In genomic region chr2:40401896-40402295, GRCh38 we compare ENCODE assay signal across 12 cellular contexts. TPM values are rescaled to one million over a fixed set of nuclear protein-coding genes. Genes with fewer than 3 reads are reported as not detected.
DNase-seq lines count a peak whose midpoint lies in the region; ATAC-seq and TF ChIP-seq lines count a peak whose summit lies in the region.
"Had no signal": no experiment of that assay in that cellular context is flagged by ENCODE, and none has a peak within 500 bp of the region (broad histone marks: within the 10 kb centered on the region; RNA-seq: fewer than 3 reads in every experiment).

No MANE protein-coding gene starts in this region.

- no peak for TF ChIP-seq CTCF in activated CD8-positive, alpha-beta T cell treated with anti-CD3 and anti-CD28 coated beads for 36 hours (IDR thresholded peaks at IDR 0.05)

- intact Hi-C loops in activated CD8-positive, alpha-beta T cell treated with anti-CD3 and anti-CD28 coated beads for 36 hours (cut with micrococcal nuclease): no loop called here

- no peak overlapping the region for H3K27ac Mint-ChIP-seq in activated CD8-positive, alpha-beta T cell treated with anti-CD3 and anti-CD28 coated beads for 36 hours
- H3K27ac Mint-ChIP-seq in activated CD8-positive, alpha-beta T cell treated with anti-CD3 and anti-CD28 coated beads, Interleukin-2, amount 10 ng/mL, durations not matched to agents 7 days and 5 days: no peak overlapping the region
- H3K27ac Mint-ChIP-seq: activated T-cell treated with anti-CD3 and anti-CD28 coated beads, Interleukin-2, amount 50 U/mL, for 72 hours had no signal

- H3K4me3 Mint-ChIP-seq in activated CD8-positive, alpha-beta T cell treated with anti-CD3 and anti-CD28 coated beads for 36 hours: no peak overlapping the region
- H3K4me3 Mint-ChIP-seq in activated CD8-positive, alpha-beta T cell treated with anti-CD3 and anti-CD28 coated beads, Interleukin-2, amount 10 ng/mL, durations not matched to agents 7 days and 5 days: no peak overlapping the region
- H3K4me3 Mint-ChIP-seq: activated T-cell treated with anti-CD3 and anti-CD28 coated beads, Interleukin-2, amount 50 U/mL, for 72 hours had no signal

- DNase-seq in activated CD8-positive, alpha-beta T cell treated with anti-CD3 and anti-CD28 coated beads for 36 hours: peak; percentile 5
- DNase-seq in activated CD8-positive, alpha-beta T cell treated with anti-CD3 and anti-CD28 coated beads, Interleukin-2, amount 10 ng/mL, durations not matched to agents 7 days and 5 days: no peak
- peak; percentile 98 for DNase-seq in RPMI7951 (ENCODE audit: low read depth)
- peak; percentile 57 for DNase-seq in fibroblast of gingiva (ENCODE audit: low read depth)
- no peak for DNase-seq in stimulated activated naive CD8-positive, alpha-beta T cell treated with anti-CD3 and anti-CD28 coated beads, Interleukin-15, Interleukin-2, amounts not matched to agents 100 U/mL and 50 U/mL, for 24 hours
- DNase-seq in epidermal melanocyte (ENCODE audit: insufficient read length, low spot score): no peak
- DNase-seq: KG1, NCI-H526 treated with DMSO at 0.1 percent for 48 hours, upper lobe of left lung had no signal

- no peaks in the 10 kb centered on the region for H3K27me3 Mint-ChIP-seq in activated CD8-positive, alpha-beta T cell treated with anti-CD3 and anti-CD28 coated beads for 36 hours
- H3K27me3 Mint-ChIP-seq in activated CD8-positive, alpha-beta T cell treated with anti-CD3 and anti-CD28 coated beads, Interleukin-2, amount 10 ng/mL, durations not matched to agents 7 days and 5 days (ENCODE audit: low read depth): no peaks in the 10 kb centered on the region

- no peaks in the 10 kb centered on the region for H3K36me3 Mint-ChIP-seq in activated CD8-positive, alpha-beta T cell treated with anti-CD3 and anti-CD28 coated beads for 36 hours (ENCODE audit: low read depth)
- H3K36me3 Mint-ChIP-seq in activated CD8-positive, alpha-beta T cell treated with anti-CD3 and anti-CD28 coated beads, Interleukin-2, amount 10 ng/mL, durations not matched to agents 7 days and 5 days (ENCODE audit: low read depth): no peaks in the 10 kb centered on the region

- no peaks in the 10 kb centered on the region for H3K4me1 Mint-ChIP-seq in activated CD8-positive, alpha-beta T cell treated with anti-CD3 and anti-CD28 coated beads for 36 hours (ENCODE audit: low read depth)
- H3K4me1 Mint-ChIP-seq in activated CD8-positive, alpha-beta T cell treated with anti-CD3 and anti-CD28 coated beads, Interleukin-2, amount 10 ng/mL, durations not matched to agents 7 days and 5 days (ENCODE audit: low read depth): no peaks in the 10 kb centered on the region

- ATAC-seq in activated CD8-positive, alpha-beta T cell treated with anti-CD3 and anti-CD28 coated beads for 36 hours: no peak
- ATAC-seq in activated CD8-positive, alpha-beta T cell treated with anti-CD3 and anti-CD28 coated beads, Interleukin-2, amount 10 ng/mL, durations not matched to agents 7 days and 5 days: no peak
- peak; percentile 71 for ATAC-seq in stimulated activated naive CD8-positive, alpha-beta T cell treated with anti-CD3 and anti-CD28 coated beads, Interleukin-15, Interleukin-2, amounts not matched to agents 100 U/mL and 50 U/mL, for 24 hours
- no peak for ATAC-seq in GM21390 (IDR thresholded peaks at IDR 0.05; ENCODE audit: unreplicated experiment)
- ATAC-seq in HG03025 (IDR thresholded peaks at IDR 0.05; ENCODE audit: low FRiP score, unreplicated experiment): no peak

- no peaks in the 10 kb centered on the region for H3K9me3 Mint-ChIP-seq in activated CD8-positive, alpha-beta T cell treated with anti-CD3 and anti-CD28 coated beads for 36 hours
- no peaks in the 10 kb centered on the region for H3K9me3 Mint-ChIP-seq in activated CD8-positive, alpha-beta T cell treated with anti-CD3 and anti-CD28 coated beads, Interleukin-2, amount 10 ng/mL, durations not matched to agents 7 days and 5 days (ENCODE audit: insufficient read depth)

- CTCF ChIA-PET in activated CD8-positive, alpha-beta T cell treated with anti-CD3 and anti-CD28 coated beads for 36 hours (lab: Charles Lee): no interaction called here
- CTCF ChIA-PET in activated CD8-positive, alpha-beta T cell treated with anti-CD3 and anti-CD28 coated beads, Interleukin-2, amount 10 ng/mL, durations not matched to agents 7 days and 5 days (lab: Charles Lee): no interaction called here

- POLR2A ChIA-PET in activated CD8-positive, alpha-beta T cell treated with anti-CD3 and anti-CD28 coated beads for 36 hours (lab: Charles Lee): no interaction called here
- POLR2A ChIA-PET in activated CD8-positive, alpha-beta T cell treated with anti-CD3 and anti-CD28 coated beads, Interleukin-2, amount 10 ng/mL, durations not matched to agents 7 days and 5 days (lab: Charles Lee): no interaction called here

RNA-seq across cellular contexts. Expression of gene SLC8A1, which starts 50.0 kb away (rescaled TPM):
- under 1 TPM; 0.23 to 0.34 TPM for total RNA-seq in activated CD8-positive, alpha-beta T cell treated with anti-CD3 and anti-CD28 coated beads for 36 hours
- total RNA-seq in activated CD8-positive, alpha-beta T cell treated with anti-CD3 and anti-CD28 coated beads, Interleukin-2, amount 10 ng/mL, durations not matched to agents 7 days and 5 days: under 1 TPM; 0.10 to 0.45 TPM
- 6.4 and 8.5 TPM in 2 replicates for total RNA-seq in RPMI7951 (2014; rRNA removed; shearing (Covaris generic))

Comparison
In these comparisons a context has a peak if more than half of its experiments do, and no peak if none do; other contexts are left out.
1. DNase-seq: peak in activated CD8-positive, alpha-beta T cell treated with anti-CD3 and anti-CD28 coated beads for 36 hours (single experiment), RPMI7951 (single experiment) and fibroblast of gingiva (single experiment); none in activated CD8-positive, alpha-beta T cell treated with anti-CD3 and anti-CD28 coated beads, Interleukin-2, amount 10 ng/mL, durations not matched to agents 7 days and 5 days (single experiment), stimulated activated naive CD8-positive, alpha-beta T cell treated with anti-CD3 and anti-CD28 coated beads, Interleukin-15, Interleukin-2, amounts not matched to agents 100 U/mL and 50 U/mL, for 24 hours (single experiment) and epidermal melanocyte (single experiment).